In genomic region chr3:141938011-141938350, GRCh38 we compare ENCODE assay signal across 16 cellular contexts.
"Had no signal": no experiment of that assay in that cellular context is flagged by ENCODE, and none has a peak within 500 bp of the region (broad histone marks: within the 10 kb centered on the region; RNA-seq: fewer than 3 reads in every experiment).

No MANE protein-coding gene starts in this region.

- ATAC-seq: activated naive CD8-positive, alpha-beta T cell treated with anti-CD3 and anti-CD28 coated beads, Interleukin-2, amount 50 U/mL, for 24 hours; activated T-helper 17 cell treated with anti-CD3 and anti-CD28 coated beads, Interleukin-2, amount 50 U/mL, for 72 hours; effector memory CD8-positive, alpha-beta T cell; left lung; naive thymus-derived CD8-positive, alpha-beta T cell; stimulated activated memory B cell treated with anti-CD40 and anti-IgM and Interleukin-4, amounts not matched to agents 10 μg/mL and 1 μg/mL and 100 μg/mL, for 72 hours had no signal

- DNase-seq: activated CD4-positive, CD25-positive, alpha-beta regulatory T cell treated with anti-CD3 and anti-CD28 coated beads, Interleukin-2, amount 50 U/mL, for 72 hours; activated naive CD4-positive, alpha-beta T cell treated with Interleukin-2 at 50 U/mL for 16 hours; activated naive CD8-positive, alpha-beta T cell treated with anti-CD3 and anti-CD28 coated beads, Interleukin-2, amount 50 U/mL, for 24 hours; dermis blood vessel endothelial cell; effector memory CD8-positive, alpha-beta T cell; kidney; left lung; naive thymus-derived CD8-positive, alpha-beta T cell; T-helper 9 cell had no signal

- H3K4me1 Mint-ChIP-seq: activated T-helper 17 cell treated with anti-CD3 and anti-CD28 coated beads, Interleukin-2, amount 50 U/mL, for 72 hours; memory B cell had no signal

- H3K4me3 Mint-ChIP-seq: activated naive CD8-positive, alpha-beta T cell treated with anti-CD3 and anti-CD28 coated beads, Interleukin-2, amount 50 U/mL, for 24 hours; activated T-helper 17 cell treated with anti-CD3 and anti-CD28 coated beads, Interleukin-2, amount 50 U/mL, for 72 hours; effector memory CD8-positive, alpha-beta T cell; memory B cell; naive thymus-derived CD8-positive, alpha-beta T cell; stimulated activated memory B cell treated with anti-CD40 and anti-IgM and Interleukin-4, amounts not matched to agents 10 μg/mL and 1 μg/mL and 100 μg/mL, for 72 hours had no signal

- H3K9me3 Mint-ChIP-seq: activated naive CD8-positive, alpha-beta T cell treated with anti-CD3 and anti-CD28 coated beads, Interleukin-2, amount 50 U/mL, for 24 hours; activated T-helper 17 cell treated with anti-CD3 and anti-CD28 coated beads, Interleukin-2, amount 50 U/mL, for 72 hours; effector memory CD8-positive, alpha-beta T cell; memory B cell; naive thymus-derived CD8-positive, alpha-beta T cell; stimulated activated memory B cell treated with anti-CD40 and anti-IgM and Interleukin-4, amounts not matched to agents 10 μg/mL and 1 μg/mL and 100 μg/mL, for 72 hours had no signal

- H3K27me3 Mint-ChIP-seq: activated naive CD8-positive, alpha-beta T cell treated with anti-CD3 and anti-CD28 coated beads, Interleukin-2, amount 50 U/mL, for 24 hours; activated T-helper 17 cell treated with anti-CD3 and anti-CD28 coated beads, Interleukin-2, amount 50 U/mL, for 72 hours; effector memory CD8-positive, alpha-beta T cell; memory B cell; naive thymus-derived CD8-positive, alpha-beta T cell; stimulated activated memory B cell treated with anti-CD40 and anti-IgM and Interleukin-4, amounts not matched to agents 10 μg/mL and 1 μg/mL and 100 μg/mL, for 72 hours had no signal

- H3K27ac ChIP-seq: ascending aorta, left lung, neutrophil, parathyroid adenoma, tibial nerve had no signal

- H3K36me3 Mint-ChIP-seq: memory B cell; naive thymus-derived CD8-positive, alpha-beta T cell; stimulated activated memory B cell treated with anti-CD40 and anti-IgM and Interleukin-4, amounts not matched to agents 10 μg/mL and 1 μg/mL and 100 μg/mL, for 72 hours had no signal

- H3K27ac Mint-ChIP-seq: activated naive CD8-positive, alpha-beta T cell treated with anti-CD3 and anti-CD28 coated beads, Interleukin-2, amount 50 U/mL, for 24 hours; effector memory CD8-positive, alpha-beta T cell; memory B cell; stimulated activated memory B cell treated with anti-CD40 and anti-IgM and Interleukin-4, amounts not matched to agents 10 μg/mL and 1 μg/mL and 100 μg/mL, for 72 hours had no signal
